ENCODE assay signal across 1 cellular context in the genomic region with DNA sequence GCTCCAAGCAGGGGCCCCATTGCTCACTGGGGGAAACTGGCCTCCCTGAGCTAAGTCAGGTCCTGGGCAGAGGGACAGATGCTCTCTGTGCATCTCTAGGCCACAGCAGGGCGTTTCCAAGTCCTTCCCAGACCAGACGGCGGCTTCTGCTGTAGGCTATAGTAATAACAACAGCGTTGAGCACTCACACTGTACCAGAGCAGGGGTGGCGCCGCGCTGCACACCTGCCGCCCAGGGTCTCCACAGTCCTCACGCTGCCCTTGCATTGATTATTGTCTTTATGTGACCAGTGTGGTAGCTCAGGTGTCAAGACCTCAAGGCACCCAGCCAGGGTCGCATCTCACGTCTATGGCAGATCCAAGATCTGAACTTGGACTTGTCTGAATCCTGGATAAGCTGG.
TF ChIP-seq lines count a peak whose summit lies in the region.

No MANE protein-coding gene starts in this region.

TF ChIP-seq in GM23338, 12 proteins besides CTCF, POLR2A, EP300 and RAD21 (continued from another document):
- TF ChIP-seq, protein P1, sequence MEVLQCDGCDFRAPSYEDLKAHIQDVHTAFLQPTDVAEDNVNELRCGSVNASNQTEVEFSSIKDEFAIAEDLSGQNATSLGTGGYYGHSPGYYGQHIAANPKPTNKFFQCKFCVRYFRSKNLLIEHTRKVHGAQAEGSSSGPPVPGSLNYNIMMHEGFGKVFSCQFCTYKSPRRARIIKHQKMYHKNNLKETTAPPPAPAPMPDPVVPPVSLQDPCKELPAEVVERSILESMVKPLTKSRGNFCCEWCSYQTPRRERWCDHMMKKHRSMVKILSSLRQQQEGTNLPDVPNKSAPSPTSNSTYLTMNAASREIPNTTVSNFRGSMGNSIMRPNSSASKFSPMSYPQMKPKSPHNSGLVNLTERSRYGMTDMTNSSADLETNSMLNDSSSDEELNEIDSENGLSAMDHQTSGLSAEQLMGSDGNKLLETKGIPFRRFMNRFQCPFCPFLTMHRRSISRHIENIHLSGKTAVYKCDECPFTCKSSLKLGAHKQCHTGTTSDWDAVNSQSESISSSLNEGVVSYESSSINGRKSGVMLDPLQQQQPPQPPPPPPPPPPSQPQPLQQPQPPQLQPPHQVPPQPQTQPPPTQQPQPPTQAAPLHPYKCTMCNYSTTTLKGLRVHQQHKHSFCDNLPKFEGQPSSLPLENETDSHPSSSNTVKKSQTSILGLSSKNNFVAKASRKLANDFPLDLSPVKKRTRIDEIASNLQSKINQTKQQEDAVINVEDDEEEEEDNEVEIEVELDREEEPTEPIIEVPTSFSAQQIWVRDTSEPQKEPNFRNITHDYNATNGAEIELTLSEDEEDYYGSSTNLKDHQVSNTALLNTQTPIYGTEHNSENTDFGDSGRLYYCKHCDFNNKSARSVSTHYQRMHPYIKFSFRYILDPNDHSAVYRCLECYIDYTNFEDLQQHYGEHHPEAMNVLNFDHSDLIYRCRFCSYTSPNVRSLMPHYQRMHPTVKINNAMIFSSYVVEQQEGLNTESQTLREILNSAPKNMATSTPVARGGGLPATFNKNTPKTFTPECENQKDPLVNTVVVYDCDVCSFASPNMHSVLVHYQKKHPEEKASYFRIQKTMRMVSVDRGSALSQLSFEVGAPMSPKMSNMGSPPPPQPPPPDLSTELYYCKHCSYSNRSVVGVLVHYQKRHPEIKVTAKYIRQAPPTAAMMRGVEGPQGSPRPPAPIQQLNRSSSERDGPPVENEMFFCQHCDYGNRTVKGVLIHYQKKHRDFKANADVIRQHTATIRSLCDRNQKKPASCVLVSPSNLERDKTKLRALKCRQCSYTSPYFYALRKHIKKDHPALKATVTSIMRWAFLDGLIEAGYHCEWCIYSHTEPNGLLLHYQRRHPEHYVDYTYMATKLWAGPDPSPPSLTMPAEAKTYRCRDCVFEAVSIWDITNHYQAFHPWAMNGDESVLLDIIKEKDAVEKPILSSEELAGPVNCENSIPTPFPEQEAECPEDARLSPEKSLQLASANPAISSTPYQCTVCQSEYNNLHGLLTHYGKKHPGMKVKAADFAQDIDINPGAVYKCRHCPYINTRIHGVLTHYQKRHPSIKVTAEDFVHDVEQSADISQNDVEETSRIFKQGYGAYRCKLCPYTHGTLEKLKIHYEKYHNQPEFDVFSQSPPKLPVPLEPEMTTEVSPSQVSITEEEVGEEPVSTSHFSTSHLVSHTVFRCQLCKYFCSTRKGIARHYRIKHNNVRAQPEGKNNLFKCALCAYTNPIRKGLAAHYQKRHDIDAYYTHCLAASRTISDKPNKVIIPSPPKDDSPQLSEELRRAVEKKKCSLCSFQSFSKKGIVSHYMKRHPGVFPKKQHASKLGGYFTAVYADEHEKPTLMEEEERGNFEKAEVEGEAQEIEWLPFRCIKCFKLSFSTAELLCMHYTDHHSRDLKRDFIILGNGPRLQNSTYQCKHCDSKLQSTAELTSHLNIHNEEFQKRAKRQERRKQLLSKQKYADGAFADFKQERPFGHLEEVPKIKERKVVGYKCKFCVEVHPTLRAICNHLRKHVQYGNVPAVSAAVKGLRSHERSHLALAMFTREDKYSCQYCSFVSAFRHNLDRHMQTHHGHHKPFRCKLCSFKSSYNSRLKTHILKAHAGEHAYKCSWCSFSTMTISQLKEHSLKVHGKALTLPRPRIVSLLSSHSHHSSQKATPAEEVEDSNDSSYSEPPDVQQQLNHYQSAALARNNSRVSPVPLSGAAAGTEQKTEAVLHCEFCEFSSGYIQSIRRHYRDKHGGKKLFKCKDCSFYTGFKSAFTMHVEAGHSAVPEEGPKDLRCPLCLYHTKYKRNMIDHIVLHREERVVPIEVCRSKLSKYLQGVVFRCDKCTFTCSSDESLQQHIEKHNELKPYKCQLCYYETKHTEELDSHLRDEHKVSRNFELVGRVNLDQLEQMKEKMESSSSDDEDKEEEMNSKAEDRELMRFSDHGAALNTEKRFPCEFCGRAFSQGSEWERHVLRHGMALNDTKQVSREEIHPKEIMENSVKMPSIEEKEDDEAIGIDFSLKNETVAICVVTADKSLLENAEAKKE (CRISPR knock-in tag; IDR thresholded peaks at IDR 0.05), result no peak
- TF ChIP-seq JUNB (IDR thresholded peaks at IDR 0.05; ENCODE audit: unreplicated experiment), result no peak
- TF ChIP-seq CREB1 (CRISPR knock-in tag; IDR thresholded peaks at IDR 0.05; ENCODE audit: low read depth), result no peak
- TF ChIP-seq EZH2phosphoT487 (IDR thresholded peaks at IDR 0.05; ENCODE audit: unreplicated experiment), result no peak
- no peak for TF ChIP-seq NANOG (IDR thresholded peaks at IDR 0.05; ENCODE audit: borderline replicate concordance)
- TF ChIP-seq POLR2AphosphoS5 (IDR thresholded peaks at IDR 0.05; ENCODE audit: low read depth), result no peak
- TF ChIP-seq ZNF114 (CRISPR knock-in tag; IDR thresholded peaks at IDR 0.05), result no peak
- no peak for TF ChIP-seq EZH2 (IDR thresholded peaks at IDR 0.05; ENCODE audit: low read depth, unreplicated experiment)
- TF ChIP-seq STAT1 (IDR thresholded peaks at IDR 0.05; ENCODE audit: unreplicated experiment), result no peak
- TF ChIP-seq, protein P2, sequence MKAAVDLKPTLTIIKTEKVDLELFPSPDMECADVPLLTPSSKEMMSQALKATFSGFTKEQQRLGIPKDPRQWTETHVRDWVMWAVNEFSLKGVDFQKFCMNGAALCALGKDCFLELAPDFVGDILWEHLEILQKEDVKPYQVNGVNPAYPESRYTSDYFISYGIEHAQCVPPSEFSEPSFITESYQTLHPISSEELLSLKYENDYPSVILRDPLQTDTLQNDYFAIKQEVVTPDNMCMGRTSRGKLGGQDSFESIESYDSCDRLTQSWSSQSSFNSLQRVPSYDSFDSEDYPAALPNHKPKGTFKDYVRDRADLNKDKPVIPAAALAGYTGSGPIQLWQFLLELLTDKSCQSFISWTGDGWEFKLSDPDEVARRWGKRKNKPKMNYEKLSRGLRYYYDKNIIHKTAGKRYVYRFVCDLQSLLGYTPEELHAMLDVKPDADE (IDR thresholded peaks at IDR 0.05), result no peak
